Comparison of ENCODE assay signal across 10 cellular contexts in genomic region chr7:95501261-95501816, GRCh38. TPM values are rescaled to one million over a fixed set of nuclear protein-coding genes. Genes with fewer than 3 reads are reported as not detected.
DNase-seq lines count a peak whose midpoint lies in the region; ATAC-seq and TF ChIP-seq lines count a peak whose summit lies in the region.
"Had no signal": no experiment of that assay in that cellular context is flagged by ENCODE, and none has a peak within 500 bp of the region (broad histone marks: within the 10 kb centered on the region; RNA-seq: fewer than 3 reads in every experiment).

No MANE protein-coding gene starts in this region.

- DNase-seq in fibroblast of villous mesenchyme (ENCODE audit: low read depth) (peak; percentile 11), NCI-H2081 treated with DMSO at 0.1 percent for 48 hours (lab: John Stamatoyannopoulos, UW) (no peak), cerebellar cortex (ENCODE audit: low spot score) (no peak), upper lobe of left lung (no peak), globus pallidus (ENCODE audit: low spot score) (no peak)
- DNase-seq: endodermal cell, NCI-H1105 treated with DMSO at 0.1 percent for 48 hours had no signal

- H3K27ac ChIP-seq in upper lobe of left lung = no peak overlapping the region

- H3K4me1 ChIP-seq in upper lobe of left lung = no peaks in the 10 kb centered on the region

- TF ChIP-seq EP300 in upper lobe of left lung (IDR thresholded peaks at IDR 0.05) = no peak

- H3K36me3 ChIP-seq in upper lobe of left lung = no peaks in the 10 kb centered on the region

- TF ChIP-seq CTCF in fibroblast of villous mesenchyme (IDR thresholded peaks at IDR 0.05; ENCODE audit: insufficient read depth, low read depth, low read length) = no peak
- no peak for TF ChIP-seq CTCF in upper lobe of left lung (IDR thresholded peaks at IDR 0.05)

- ATAC-seq in GM18505 (IDR thresholded peaks at IDR 0.05; ENCODE audit: unreplicated experiment) = peak; percentile 90
- ATAC-seq in GM21619 (IDR thresholded peaks at IDR 0.05; ENCODE audit: unreplicated experiment) = peak; percentile 91
- ATAC-seq in HG03575 (IDR thresholded peaks at IDR 0.05; ENCODE audit: extremely low read depth, insufficient number of reproducible peaks, low FRiP score, unreplicated experiment) = peak; percentile 87
- no peak for ATAC-seq in upper lobe of left lung (ENCODE audit: low FRiP score in 2 of 2)

- 56 to 75% methylated on average over 5 of the region's 5 CpGs for WGBS in upper lobe of left lung, 2 donors

- no peaks in the 10 kb centered on the region for H3K27me3 ChIP-seq in upper lobe of left lung

- H3K4me3 ChIP-seq in fibroblast of villous mesenchyme (ENCODE audit: low read depth, low read length) = no peak overlapping the region
- no peak overlapping the region for H3K4me3 ChIP-seq in upper lobe of left lung

- TF ChIP-seq POLR2A in GM18505 (IDR thresholded peaks at IDR 0.05; ENCODE audit: borderline replicate concordance, extremely low read depth, insufficient read depth, insufficient read length) (no peak), upper lobe of left lung (IDR thresholded peaks at IDR 0.05) (no peak)

- no peaks in the 10 kb centered on the region for H3K9me3 ChIP-seq in upper lobe of left lung

RNA-seq across cellular contexts. Expression of gene ASB4, which starts 15.6 kb away (rescaled TPM):
- total RNA-seq in fibroblast of villous mesenchyme (not detected in 2 replicates), upper lobe of left lung (1 to 10 TPM in 3 of 6 donors, under 1 TPM in 2, not detected in 1; 0.20 to 2.4 (median 1.0) TPM)
- total RNA-seq: endodermal cell had no signal

Comparison
In these comparisons a context has a peak if more than half of its experiments do, and no peak if none do; other contexts are left out.
1. ATAC-seq: peak in GM18505 (single experiment), GM21619 (single experiment) and HG03575 (single experiment); none in upper lobe of left lung (0 of 2).